In genomic region chr19:4052114-4052992, GRCh38 we compare ENCODE assay signal across 1 cellular context.
TF ChIP-seq lines count a peak whose summit lies in the region.

No MANE protein-coding gene starts in this region.

TF ChIP-seq in HEK293, 187 proteins besides CTCF, POLR2A, EP300 and RAD21 (continued from another document):
- TF ChIP-seq PRDM4 (tag by site-specific recombination; IDR thresholded peaks at IDR 0.05): no peak
